In genomic region chr1:46333300-46334029, GRCh38 we compare ENCODE assay signal across 9 cellular contexts. TPM values are rescaled to one million over a fixed set of nuclear protein-coding genes. Genes with fewer than 3 reads are reported as not detected.
DNase-seq lines count a peak whose midpoint lies in the region; ATAC-seq and TF ChIP-seq lines count a peak whose summit lies in the region.
"Had no signal": no experiment of that assay in that cellular context is flagged by ENCODE, and none has a peak within 500 bp of the region (broad histone marks: within the 10 kb centered on the region; RNA-seq: fewer than 3 reads in every experiment).

No MANE protein-coding gene starts in this region.

- DNase-seq in CD1c-positive myeloid dendritic cell (ENCODE audit: extremely low spot score) (peak; percentile 74), OCI-M1 (lab: John Stamatoyannopoulos, UW) (peak; percentile 87), fibroblast of the aortic adventitia (ENCODE audit: low read depth) (peak; percentile 28), upper lobe of right lung (peak; percentile 19), DMS79 (lab: John Stamatoyannopoulos, UW) (no peak)
- no peak for DNase-seq in stimulated activated CD4-positive, alpha-beta T cell treated with anti-CD3 and anti-CD28 coated beads, Interleukin-2, amount 100 ng/mL, for 24 hours

- peak; percentile 41 for ATAC-seq in GM18868 (IDR thresholded peaks at IDR 0.05; ENCODE audit: unreplicated experiment)
- ATAC-seq in HG03175 (IDR thresholded peaks at IDR 0.05; ENCODE audit: unreplicated experiment): peak; percentile 50
- ATAC-seq in upper lobe of right lung: peak; percentile 85

- no peaks in the 10 kb centered on the region for H3K27me3 ChIP-seq in upper lobe of right lung

- peak; percentile 25 for TF ChIP-seq CTCF in fibroblast of the aortic adventitia (IDR thresholded peaks at IDR 0.05; ENCODE audit: insufficient read depth, low read length)
- peak; percentile 21 for TF ChIP-seq CTCF in upper lobe of right lung (IDR thresholded peaks at IDR 0.05)

- H3K4me1 ChIP-seq in upper lobe of right lung: no peaks in the 10 kb centered on the region

- H3K4me3 ChIP-seq in fibroblast of the aortic adventitia (ENCODE audit: low read depth, low read length) (no peak overlapping the region), upper lobe of right lung (no peak overlapping the region)
- H3K4me3 ChIP-seq: SK-N-MC had no signal

- intact Hi-C loops in upper lobe of right lung (cut with DNase I): no loop called here

- no peaks in the 10 kb centered on the region for H3K9me3 ChIP-seq in upper lobe of right lung

- no peak overlapping the region for H3K27ac ChIP-seq in upper lobe of right lung
- H3K27ac ChIP-seq: SK-N-MC had no signal

- H3K36me3 ChIP-seq in upper lobe of right lung: no peaks in the 10 kb centered on the region

RNA-seq across cellular contexts. Expression of gene NSUN4, which starts 7.1 kb away (rescaled TPM):
- total RNA-seq in fibroblast of the aortic adventitia (ENCODE audit: low replicate concordance): 15.9 and 20.6 TPM in 2 replicates
- 27.7 TPM for total RNA-seq in upper lobe of right lung

RNA-seq across cellular contexts. Expression of gene UQCRH, which starts 30.0 kb away (rescaled TPM):
- total RNA-seq in fibroblast of the aortic adventitia (ENCODE audit: low replicate concordance): 595 and 603 TPM in 2 replicates
- 145 TPM for total RNA-seq in upper lobe of right lung

RNA-seq across cellular contexts. Expression of gene LRRC41, which starts 30.0 kb away (rescaled TPM):
- total RNA-seq in fibroblast of the aortic adventitia (ENCODE audit: low replicate concordance): 40.9 and 66.4 TPM in 2 replicates
- total RNA-seq in upper lobe of right lung: 53.6 TPM

Comparison
In these comparisons a context has a peak if more than half of its experiments do, and no peak if none do; other contexts are left out.
1. DNase-seq: peak in CD1c-positive myeloid dendritic cell (single experiment), OCI-M1 (single experiment), fibroblast of the aortic adventitia (single experiment) and upper lobe of right lung (single experiment); none in stimulated activated CD4-positive, alpha-beta T cell treated with anti-CD3 and anti-CD28 coated beads, Interleukin-2, amount 100 ng/mL, for 24 hours (0 of 2) and DMS79 (single experiment).
2. Peak in every context shown above with its lines, with median percentiles within 50 percentile points of each other: ATAC-seq.